In the genomic region with DNA sequence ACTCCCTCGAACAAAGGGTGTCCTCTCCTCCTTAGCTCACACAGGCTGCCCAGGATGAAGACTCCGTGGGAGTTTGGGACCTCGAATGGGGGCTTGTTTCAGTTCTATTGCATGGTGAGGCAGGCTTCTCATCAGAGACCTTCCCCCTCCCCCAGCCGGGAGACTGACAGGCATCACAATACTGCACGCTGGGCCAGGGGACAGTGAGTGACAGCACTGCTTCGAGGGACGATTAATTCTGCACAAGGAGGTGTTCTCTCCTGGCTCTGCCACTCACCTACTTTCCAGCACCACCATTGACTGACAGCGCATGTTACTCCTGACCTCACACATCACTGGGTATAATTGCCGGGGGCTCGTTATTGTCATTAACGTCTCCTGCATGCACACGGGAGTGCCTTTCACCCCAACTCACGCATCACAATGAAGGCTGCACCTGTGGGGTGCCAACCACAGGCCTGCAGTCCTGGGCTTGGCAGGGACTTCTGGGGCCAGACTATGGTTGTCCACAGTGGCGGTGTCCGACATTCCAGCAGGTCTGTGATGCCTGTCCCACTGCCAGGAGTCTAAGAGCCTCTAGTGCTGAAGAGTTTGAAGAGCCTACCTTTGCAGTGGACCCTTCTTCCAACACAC, we compare ENCODE assay signal across 2 cellular contexts.
TF ChIP-seq lines count a peak whose summit lies in the region.

No MANE protein-coding gene starts in this region.

TF ChIP-seq in H1, 55 proteins besides CTCF, POLR2A, EP300 and RAD21:
- TF ChIP-seq PHF8 (conservative IDR thresholded peaks at IDR 0.05; ENCODE audit: low read depth, low read length) (no peak), TAF1 (IDR thresholded peaks at IDR 0.05; ENCODE audit: low read depth, low read length) (no peak), EGR1 (IDR thresholded peaks at IDR 0.05; ENCODE audit: borderline replicate concordance, low read depth, low read length) (no peak)

TF ChIP-seq in neural cell, 6 proteins besides CTCF, POLR2A, EP300 and RAD21:
- TF ChIP-seq, protein P1, sequence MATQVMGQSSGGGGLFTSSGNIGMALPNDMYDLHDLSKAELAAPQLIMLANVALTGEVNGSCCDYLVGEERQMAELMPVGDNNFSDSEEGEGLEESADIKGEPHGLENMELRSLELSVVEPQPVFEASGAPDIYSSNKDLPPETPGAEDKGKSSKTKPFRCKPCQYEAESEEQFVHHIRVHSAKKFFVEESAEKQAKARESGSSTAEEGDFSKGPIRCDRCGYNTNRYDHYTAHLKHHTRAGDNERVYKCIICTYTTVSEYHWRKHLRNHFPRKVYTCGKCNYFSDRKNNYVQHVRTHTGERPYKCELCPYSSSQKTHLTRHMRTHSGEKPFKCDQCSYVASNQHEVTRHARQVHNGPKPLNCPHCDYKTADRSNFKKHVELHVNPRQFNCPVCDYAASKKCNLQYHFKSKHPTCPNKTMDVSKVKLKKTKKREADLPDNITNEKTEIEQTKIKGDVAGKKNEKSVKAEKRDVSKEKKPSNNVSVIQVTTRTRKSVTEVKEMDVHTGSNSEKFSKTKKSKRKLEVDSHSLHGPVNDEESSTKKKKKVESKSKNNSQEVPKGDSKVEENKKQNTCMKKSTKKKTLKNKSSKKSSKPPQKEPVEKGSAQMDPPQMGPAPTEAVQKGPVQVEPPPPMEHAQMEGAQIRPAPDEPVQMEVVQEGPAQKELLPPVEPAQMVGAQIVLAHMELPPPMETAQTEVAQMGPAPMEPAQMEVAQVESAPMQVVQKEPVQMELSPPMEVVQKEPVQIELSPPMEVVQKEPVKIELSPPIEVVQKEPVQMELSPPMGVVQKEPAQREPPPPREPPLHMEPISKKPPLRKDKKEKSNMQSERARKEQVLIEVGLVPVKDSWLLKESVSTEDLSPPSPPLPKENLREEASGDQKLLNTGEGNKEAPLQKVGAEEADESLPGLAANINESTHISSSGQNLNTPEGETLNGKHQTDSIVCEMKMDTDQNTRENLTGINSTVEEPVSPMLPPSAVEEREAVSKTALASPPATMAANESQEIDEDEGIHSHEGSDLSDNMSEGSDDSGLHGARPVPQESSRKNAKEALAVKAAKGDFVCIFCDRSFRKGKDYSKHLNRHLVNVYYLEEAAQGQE (IDR thresholded peaks at IDR 0.05; ENCODE audit: borderline replicate concordance): peak; percentile 30
- TF ChIP-seq TAF1 (IDR thresholded peaks at IDR 0.05; ENCODE audit: low read depth) (no peak), POLR2AphosphoS5 (IDR thresholded peaks at IDR 0.05) (peak; percentile 90), SMC3 (conservative IDR thresholded peaks at IDR 0.05; ENCODE audit: poor library complexity) (no peak)
TF ChIP-seq in neural cell: peak in this region for 2.
